1 cellular context compared by ENCODE assay signal in the genomic region with DNA sequence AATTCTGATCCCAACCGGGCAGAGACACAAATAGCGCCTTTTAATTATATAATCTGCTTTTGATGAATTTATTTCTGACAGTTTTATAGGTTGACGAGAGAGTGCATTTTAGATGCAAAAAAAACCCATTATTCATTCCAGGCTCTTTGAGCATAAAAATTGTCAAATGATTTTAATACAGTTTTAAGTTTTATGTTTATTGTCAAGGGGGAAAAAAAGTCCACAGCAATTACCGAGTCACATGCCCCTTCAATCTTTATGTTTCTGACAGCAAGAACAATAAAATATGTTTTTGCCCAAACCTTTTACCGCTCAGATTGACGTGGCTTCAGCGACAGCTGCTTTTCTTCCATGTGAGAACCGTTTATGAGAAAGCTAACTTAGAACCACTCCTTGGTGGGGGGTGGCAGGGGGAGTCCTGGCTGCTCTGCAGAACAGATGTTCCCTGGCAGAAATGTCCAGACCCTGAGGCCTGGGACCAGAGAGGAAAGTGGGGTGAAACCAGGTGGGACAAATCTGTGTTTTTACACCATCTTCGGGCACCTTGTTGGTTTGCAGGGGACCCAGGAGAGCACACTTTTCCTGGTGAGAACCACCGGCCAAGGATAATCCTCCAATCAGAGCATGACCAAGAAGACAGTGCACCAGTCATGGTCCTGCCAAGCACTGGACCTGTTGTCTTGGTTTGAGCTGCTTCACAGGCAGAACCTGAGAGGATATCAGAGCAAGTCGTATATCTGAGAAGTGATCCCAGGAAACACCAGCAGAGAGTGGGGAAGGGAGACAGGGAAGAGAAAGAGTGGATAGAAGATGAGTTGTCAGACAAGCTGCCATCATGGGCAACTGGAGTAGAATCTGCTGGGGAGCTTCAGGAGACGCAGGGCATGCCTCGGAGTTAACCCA.
TF ChIP-seq lines count a peak whose summit lies in the region.

No MANE protein-coding gene starts in this region.

TF ChIP-seq in GM23338, 12 proteins besides CTCF, POLR2A, EP300 and RAD21 (continued from another document):
- TF ChIP-seq ETS1 (IDR thresholded peaks at IDR 0.05) (no peak), ZNF114 (CRISPR knock-in tag; IDR thresholded peaks at IDR 0.05) (no peak), NANOG (IDR thresholded peaks at IDR 0.05; ENCODE audit: borderline replicate concordance) (no peak), EZH2 (IDR thresholded peaks at IDR 0.05; ENCODE audit: low read depth, unreplicated experiment) (no peak), JUNB (IDR thresholded peaks at IDR 0.05; ENCODE audit: unreplicated experiment) (no peak), ZNF462 (CRISPR knock-in tag; IDR thresholded peaks at IDR 0.05) (no peak), ZNF331 (CRISPR knock-in tag; IDR thresholded peaks at IDR 0.05; ENCODE audit: low read depth) (no peak)
- TF ChIP-seq, protein P1, sequence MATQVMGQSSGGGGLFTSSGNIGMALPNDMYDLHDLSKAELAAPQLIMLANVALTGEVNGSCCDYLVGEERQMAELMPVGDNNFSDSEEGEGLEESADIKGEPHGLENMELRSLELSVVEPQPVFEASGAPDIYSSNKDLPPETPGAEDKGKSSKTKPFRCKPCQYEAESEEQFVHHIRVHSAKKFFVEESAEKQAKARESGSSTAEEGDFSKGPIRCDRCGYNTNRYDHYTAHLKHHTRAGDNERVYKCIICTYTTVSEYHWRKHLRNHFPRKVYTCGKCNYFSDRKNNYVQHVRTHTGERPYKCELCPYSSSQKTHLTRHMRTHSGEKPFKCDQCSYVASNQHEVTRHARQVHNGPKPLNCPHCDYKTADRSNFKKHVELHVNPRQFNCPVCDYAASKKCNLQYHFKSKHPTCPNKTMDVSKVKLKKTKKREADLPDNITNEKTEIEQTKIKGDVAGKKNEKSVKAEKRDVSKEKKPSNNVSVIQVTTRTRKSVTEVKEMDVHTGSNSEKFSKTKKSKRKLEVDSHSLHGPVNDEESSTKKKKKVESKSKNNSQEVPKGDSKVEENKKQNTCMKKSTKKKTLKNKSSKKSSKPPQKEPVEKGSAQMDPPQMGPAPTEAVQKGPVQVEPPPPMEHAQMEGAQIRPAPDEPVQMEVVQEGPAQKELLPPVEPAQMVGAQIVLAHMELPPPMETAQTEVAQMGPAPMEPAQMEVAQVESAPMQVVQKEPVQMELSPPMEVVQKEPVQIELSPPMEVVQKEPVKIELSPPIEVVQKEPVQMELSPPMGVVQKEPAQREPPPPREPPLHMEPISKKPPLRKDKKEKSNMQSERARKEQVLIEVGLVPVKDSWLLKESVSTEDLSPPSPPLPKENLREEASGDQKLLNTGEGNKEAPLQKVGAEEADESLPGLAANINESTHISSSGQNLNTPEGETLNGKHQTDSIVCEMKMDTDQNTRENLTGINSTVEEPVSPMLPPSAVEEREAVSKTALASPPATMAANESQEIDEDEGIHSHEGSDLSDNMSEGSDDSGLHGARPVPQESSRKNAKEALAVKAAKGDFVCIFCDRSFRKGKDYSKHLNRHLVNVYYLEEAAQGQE (IDR thresholded peaks at IDR 0.05; ENCODE audit: unreplicated experiment): no peak
